In genomic region chr19:18985257-18985656, GRCh38 we compare ENCODE assay signal across 14 cellular contexts. TPM values are rescaled to one million over a fixed set of nuclear protein-coding genes. Genes with fewer than 3 reads are reported as not detected.
DNase-seq lines count a peak whose midpoint lies in the region; ATAC-seq and TF ChIP-seq lines count a peak whose summit lies in the region.
"Had no signal": no experiment of that assay in that cellular context is flagged by ENCODE, and none has a peak within 500 bp of the region (broad histone marks: within the 10 kb centered on the region; RNA-seq: fewer than 3 reads in every experiment).

No MANE protein-coding gene starts in this region.

- ATAC-seq in right lobe of liver (peak; percentile 25 to 63 (median 54)), GM18517 (IDR thresholded peaks at IDR 0.05; ENCODE audit: unreplicated experiment) (no peak)

- 35% methylated on average over 7 of the region's 7 CpGs for WGBS in right lobe of liver (ENCODE audit: insufficient coverage, low coverage, low lambda C conversion rate, missing lambda C conversion rate)
- WGBS in tibial nerve, 2 donors: 17 to 20% methylated on average over 7 of the region's 7 CpGs

- H3K4me3 ChIP-seq in cardiac fibroblast (replicated peaks in 1 of 2; ENCODE audit: low read depth in 2 of 2, low read length in 2 of 2): no peak overlapping the region
- H3K4me3 ChIP-seq in right lobe of liver: no peak overlapping the region
- H3K4me3 ChIP-seq in tibial nerve: no peak overlapping the region

- H3K27me3 ChIP-seq in right lobe of liver: no peaks in the 10 kb centered on the region
- H3K27me3 ChIP-seq in tibial nerve: no peaks in the 10 kb centered on the region

- H3K9me3 ChIP-seq in right lobe of liver (no peaks in the 10 kb centered on the region), tibial nerve (no peaks in the 10 kb centered on the region)

- DNase-seq in NOMO-1 treated with DMSO at 0.1 percent for 48 hours (lab: John Stamatoyannopoulos, UW; ENCODE audit: unreplicated experiment): peak; percentile 84
- DNase-seq in cardiac fibroblast (ENCODE audit: low read depth in 2 of 2): peak; percentile 80 to 81
- DNase-seq in right lobe of liver: no peak
- DNase-seq in tibial nerve (ENCODE audit: low spot score in 2 of 2): peak in 1 of 2 donors; percentile 19
- no peak for DNase-seq in EL
- no peak for DNase-seq in NCI-H524 treated with DMSO at 0.1 percent for 48 hours (lab: John Stamatoyannopoulos, UW)
- DNase-seq: activated CD8-positive, alpha-beta memory T cell treated with anti-CD3 and anti-CD28 coated beads for 24 hours; activated naive CD4-positive, alpha-beta T cell treated with anti-CD3 and anti-CD28 coated beads, Interleukin-2, amount 50 U/mL, for 16 hours; cortex of kidney; foreskin melanocyte; NCI-H2029; stimulated activated CD4-positive, alpha-beta T cell treated with anti-CD3 and anti-CD28 coated beads, Interleukin-4, amount 100 ng/mL, for 1 hour had no signal

- peak overlapping the region in 1 of 3 donors; percentile 33 for H3K27ac ChIP-seq in right lobe of liver
- H3K27ac ChIP-seq in tibial nerve: peak overlapping the region in 2 of 4 donors; percentile 54 to 58

- peaks cover 0 to 5% (median 0%) of the 10 kb centered on the region in 4 donors for H3K4me1 ChIP-seq in right lobe of liver
- peaks cover 0 to 26% (median 0%) of the 10 kb centered on the region in 4 donors for H3K4me1 ChIP-seq in tibial nerve

- TF ChIP-seq EP300 in tibial nerve (IDR thresholded peaks at IDR 0.05): peak; percentile 23 to 29

- intact Hi-C loops in right lobe of liver (cut with DNase I): no loop called here

- TF ChIP-seq POLR2A in right lobe of liver (IDR thresholded peaks at IDR 0.05) (no peak), tibial nerve (IDR thresholded peaks at IDR 0.05) (no peak)

- TF ChIP-seq CTCF in cardiac fibroblast (IDR thresholded peaks at IDR 0.05; ENCODE audit: low read depth, low read length): no peak
- no peak for TF ChIP-seq CTCF in right lobe of liver (IDR thresholded peaks at IDR 0.05)
- TF ChIP-seq CTCF in tibial nerve (IDR thresholded peaks at IDR 0.05): no peak

- H3K36me3 ChIP-seq in right lobe of liver: no peaks in the 10 kb centered on the region
- peaks cover 0 to 5% (median 0%) of the 10 kb centered on the region in 3 donors for H3K36me3 ChIP-seq in tibial nerve

RNA-seq across cellular contexts. Expression of gene HOMER3, which starts 44.2 kb away (rescaled TPM):
- total RNA-seq in right lobe of liver (1 to 10 TPM; 2.3 to 4.7 (median 3.2) TPM), tibial nerve (10 to 100 TPM; 38.0 to 90.0 (median 44.6) TPM)
- total RNA-seq: T-helper 2 cell treated with Interferon-gamma antibody and Interleukin-4, amounts not matched to agents 100 ng/mL and 5 ng/mL, for 36 hours had no signal

RNA-seq across cellular contexts. Expression of gene SUGP2, which starts 48.1 kb away (rescaled TPM):
- total RNA-seq in right lobe of liver (10 to 100 TPM; 17.4 to 36.4 (median 30.0) TPM), tibial nerve (10 to 100 TPM; 50.8 to 95.1 (median 65.1) TPM)

RNA-seq across cellular contexts. Expression of gene ARMC6, which starts 48.1 kb away (rescaled TPM):
- total RNA-seq in right lobe of liver: 10 to 100 TPM; 19.3 to 64.8 (median 41.4) TPM
- 10 to 100 TPM; 20.0 to 40.8 (median 24.6) TPM for total RNA-seq in tibial nerve

Comparison
In these comparisons a context has a peak if more than half of its experiments do, and no peak if none do; other contexts are left out.
1. DNase-seq: peak in NOMO-1 treated with DMSO at 0.1 percent for 48 hours (single experiment) and cardiac fibroblast (2 of 2); none in right lobe of liver (0 of 3), EL (single experiment) and NCI-H524 treated with DMSO at 0.1 percent for 48 hours (single experiment).
2. RNA of gene HOMER3, which starts 44.2 kb away (total RNA-seq): 38.0 to 90.0 TPM in tibial nerve; 2.3 to 4.7 TPM in right lobe of liver; every median in the first group is over 4 times any median in the second.